In genomic region chr2:223993634-223994232, GRCh38 we compare ENCODE assay signal across 8 cellular contexts. TPM values are rescaled to one million over a fixed set of nuclear protein-coding genes. Genes with fewer than 3 reads are reported as not detected.
DNase-seq lines count a peak whose midpoint lies in the region; ATAC-seq and TF ChIP-seq lines count a peak whose summit lies in the region.

No MANE protein-coding gene starts in this region.

- H2AK5ac ChIP-seq in mesendoderm (ENCODE audit: low read length), result no peak overlapping the region

- no peaks in the 10 kb centered on the region for H3K4me1 ChIP-seq in mesendoderm (ENCODE audit: control insufficient read depth, low read depth, low read length)

- no peak overlapping the region for H2BK120ac ChIP-seq in mesendoderm (ENCODE audit: low read depth, low read length)

- H3K79me1 ChIP-seq in mesendoderm (ENCODE audit: low read length), result peaks cover 5% of the 10 kb centered on the region

- no peak overlapping the region for H3K56ac ChIP-seq in mesendoderm (ENCODE audit: low read length)

- H2BK15ac ChIP-seq in mesendoderm (replicated peaks; ENCODE audit: low read depth), result no peak overlapping the region

- no CpG with 5 or more reads among the region's 5 CpGs for WGBS in mesendoderm (ENCODE audit: extremely low coverage, insufficient coverage, low lambda C conversion rate)

- H3K9ac ChIP-seq in mesendoderm (ENCODE audit: low read length), result no peak overlapping the region

- peak; percentile 59 for DNase-seq in AG09319 (ENCODE audit: extremely low read depth, low read depth)
- DNase-seq in NCI-H748 treated with DMSO at 0.1 percent for 48 hours (lab: John Stamatoyannopoulos, UW), result peak; percentile 72
- DNase-seq in activated CD4-positive, alpha-beta T cell treated with anti-CD3 and anti-CD28 coated beads, Interleukin-2, amount 50 U/mL, for 24 hours (ENCODE audit: low read depth in 1 of 2, low spot score in 1 of 2), result peak; percentile 19 to 51
- DNase-seq in effector CD4-positive, alpha-beta T cell, result peak; percentile 47
- peak; percentile 82 for DNase-seq in mesendoderm
- peak; percentile 71 for DNase-seq in stimulated activated CD8-positive, alpha-beta memory T cell treated with anti-CD3 and anti-CD28 coated beads, Interleukin-4, amount 100 ng/mL, for 48 hours

- no peaks in the 10 kb centered on the region for H3K27me3 ChIP-seq in mesendoderm (ENCODE audit: insufficient read depth, low read length, poor library complexity)

- no peak overlapping the region for H3K27ac ChIP-seq in mesendoderm (ENCODE audit: low read depth, low read length)

- peaks cover 4% of the 10 kb centered on the region for H3K79me2 ChIP-seq in mesendoderm (ENCODE audit: control insufficient read depth, insufficient read depth, low read length)

- ATAC-seq in GM18868 (IDR thresholded peaks at IDR 0.05; ENCODE audit: unreplicated experiment) (peak; percentile 85), HG03354 (IDR thresholded peaks at IDR 0.05; ENCODE audit: poor library complexity, severe bottlenecking, unreplicated experiment) (peak; percentile 80)

- no peak overlapping the region for H4K8ac ChIP-seq in mesendoderm (ENCODE audit: low read depth, low read length)

- H3K4ac ChIP-seq in mesendoderm (ENCODE audit: low read depth, low read length), result no peak overlapping the region

- H3K4me3 ChIP-seq in mesendoderm (ENCODE audit: low read length), result no peak overlapping the region

- no peak overlapping the region for H4K5ac ChIP-seq in mesendoderm (ENCODE audit: low read length)

- H3K36me3 ChIP-seq in mesendoderm (ENCODE audit: control insufficient read depth, insufficient read depth, low read length), result peaks cover 21% of the 10 kb centered on the region

- no peak overlapping the region for H3K23ac ChIP-seq in mesendoderm (ENCODE audit: low read length)

- peak; percentile 85 for TF ChIP-seq CTCF in AG09319 (IDR thresholded peaks at IDR 0.05; ENCODE audit: low read depth, low read length)

- no peak overlapping the region for H2BK5ac ChIP-seq in mesendoderm (ENCODE audit: low read length)

- no peak overlapping the region for H3K4me2 ChIP-seq in mesendoderm (ENCODE audit: low read length)

- no peak overlapping the region for H3K18ac ChIP-seq in mesendoderm (ENCODE audit: low read length)

RNA-seq across cellular contexts. Expression of gene MRPL44, which starts 36.5 kb away (rescaled TPM):
- polyA plus RNA-seq in mesendoderm (2013, experiment 1 of 2), result 49.3 TPM
- polyA plus RNA-seq in mesendoderm (2013, experiment 2 of 2), result 49.4 TPM

RNA-seq across cellular contexts. Expression of gene SERPINE2, which starts 45.4 kb away (rescaled TPM):
- polyA plus RNA-seq in mesendoderm (2013, experiment 1 of 2), result 995 TPM
- 979 TPM for polyA plus RNA-seq in mesendoderm (2013, experiment 2 of 2)

RNA-seq across cellular contexts. Expression of gene WDFY1, which starts 48.6 kb away (rescaled TPM):
- polyA plus RNA-seq in mesendoderm (2013, experiment 1 of 2), result 41.8 TPM
- polyA plus RNA-seq in mesendoderm (2013, experiment 2 of 2), result 41.0 TPM
